10 cellular contexts compared by ENCODE assay signal in the genomic region with DNA sequence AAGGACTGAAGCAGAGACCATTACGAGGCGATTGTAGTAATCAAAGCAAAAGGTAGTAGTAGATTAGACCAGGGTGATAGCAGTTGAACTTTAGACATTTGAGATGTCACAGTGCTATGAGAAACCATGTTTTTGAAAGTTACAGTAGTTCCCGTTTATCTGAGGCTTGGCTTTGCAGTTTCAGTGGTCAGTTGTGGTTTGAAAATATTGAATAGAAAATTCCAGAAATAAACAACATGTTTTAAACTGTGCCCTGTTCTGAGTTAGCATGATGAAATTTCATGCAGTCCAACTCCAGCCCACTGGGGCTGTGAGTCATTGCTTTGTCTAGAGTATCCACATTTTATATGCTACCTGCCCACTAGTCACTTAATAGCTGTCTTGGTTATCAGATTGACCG. TPM values are rescaled to one million over a fixed set of nuclear protein-coding genes. Genes with fewer than 3 reads are reported as not detected.
DNase-seq lines count a peak whose midpoint lies in the region; ATAC-seq, FAIRE-seq and TF ChIP-seq lines count a peak whose summit lies in the region.
"Had no signal": no experiment of that assay in that cellular context is flagged by ENCODE, and none has a peak within 500 bp of the region (broad histone marks: within the 10 kb centered on the region; RNA-seq: fewer than 3 reads in every experiment).

No MANE protein-coding gene starts in this region.

- peaks cover 7% of the 10 kb centered on the region for H3K79me2 ChIP-seq in endothelial cell of umbilical vein (ENCODE audit: control insufficient read depth, insufficient read depth, low read length)

- no peak overlapping the region for H3K9ac ChIP-seq in endothelial cell of umbilical vein (replicated peaks; ENCODE audit: extremely low read depth, insufficient read depth, low read length)

- peaks cover 2 to 25% of the 10 kb centered on the region in 2 experiments for H3K36me3 ChIP-seq in endothelial cell of umbilical vein (ENCODE audit: control insufficient read depth in 2 of 2, extremely low read depth in 1 of 2, insufficient read depth in 2 of 2, low read length in 2 of 2)
- H3K36me3 ChIP-seq in pancreas, result peaks cover 0 to 32% (median 7%) of the 10 kb centered on the region in 3 donors
- H3K36me3 ChIP-seq in spleen, result peaks cover 0 to 100% (median 54%) of the 10 kb centered on the region in 6 donors

- H3K27me3 ChIP-seq in endothelial cell of umbilical vein (ENCODE audit: control insufficient read depth in 2 of 2, insufficient read depth in 2 of 2, low read length in 2 of 2) (no peaks in the 10 kb centered on the region), pancreas (no peaks in the 10 kb centered on the region), spleen (replicated peaks in 1 of 7) (no peaks in the 10 kb centered on the region)

- POLR2A ChIA-PET in endothelial cell of umbilical vein (lab: Charles Lee), result no interaction called here

- ATAC-seq in pancreas (peak in 3 of 4 donors; percentile 38 to 52 (median 50)), HG02981 (IDR thresholded peaks at IDR 0.05; ENCODE audit: unreplicated experiment) (no peak)

- intact Hi-C loops in endothelial cell of umbilical vein (cut with micrococcal nuclease), result loop anchor here (10.0 kb wide), 1 partner anchor 136 kb away; no protein-coding TSS in a partner anchor
- intact Hi-C loops in pancreas (cut with DNase I), result no loop called here
- intact Hi-C loops in spleen (cut with DNase I; ENCODE audit: low total_unique reads), result no loop called here

- 52 to 58% methylated on average over 4 of the region's 4 CpGs for WGBS in pancreas, 2 donors
- 79 to 94% (median 87%) methylated on average over 4 of the region's 4 CpGs for WGBS in spleen, 5 donors

- H3K9me1 ChIP-seq in endothelial cell of umbilical vein (replicated peaks; ENCODE audit: control insufficient read depth, extremely low read depth, insufficient read depth, low read length), result peaks cover 3% of the 10 kb centered on the region

- FAIRE-seq in endothelial cell of umbilical vein (lab: Jason Lieb, UNC), result no peak
- FAIRE-seq in pancreas (lab: Jason Lieb, UNC), result no peak
- FAIRE-seq: endometrium had no signal

- H3K4me2 ChIP-seq in endothelial cell of umbilical vein (ENCODE audit: insufficient read depth, low read length), result no peak overlapping the region

- BruUV-seq in endothelial cell of umbilical vein (replicated peaks; lab: Mats Ljungman, UMichigan), result no TSS peak

- H4K20me1 ChIP-seq in endothelial cell of umbilical vein (replicated peaks; ENCODE audit: control insufficient read depth, extremely low read depth, insufficient read depth, low read length), result peaks cover 3% of the 10 kb centered on the region

- dilution Hi-C loops in endothelial cell of umbilical vein (cut with MboI; ENCODE audit: extremely low pct_ligation_motif_present, low sequenced_read_pairs), result no loop called here

- CTCF ChIA-PET in endothelial cell of umbilical vein (lab: Charles Lee), result no interaction called here

- TF ChIP-seq POLR2A in endothelial cell of umbilical vein (IDR thresholded peaks at IDR 0.05; ENCODE audit: low read depth, low read length), result no peak
- no peak for TF ChIP-seq POLR2A in spleen (IDR thresholded peaks at IDR 0.05)

- H3K9me3 ChIP-seq in endothelial cell of umbilical vein (replicated peaks; ENCODE audit: control insufficient read depth, insufficient read depth, low read length) (no peaks in the 10 kb centered on the region), pancreas (no peaks in the 10 kb centered on the region), spleen (no peaks in the 10 kb centered on the region)

- DNase-seq in GM04503 (ENCODE audit: low read depth) (peak; percentile 28), MV-4-11 (lab: John Stamatoyannopoulos, UW) (peak; percentile 79), endothelial cell of umbilical vein (ENCODE audit: low read depth, low spot score) (no peak), pancreas (no peak), hypothalamus (lab: John Stamatoyannopoulos, UW) (no peak), spleen (no peak)
- no peak for DNase-seq in activated naive CD4-positive, alpha-beta T cell (lab: John Stamatoyannopoulos, UW)
- DNase-seq: Karpas-422 had no signal

- no peak overlapping the region for H3K27ac ChIP-seq in endothelial cell of umbilical vein (ENCODE audit: insufficient read depth, low read depth, low read length)
- H3K27ac ChIP-seq in pancreas, result no peak overlapping the region
- H3K27ac ChIP-seq in spleen, result no peak overlapping the region

- H3K4me1 ChIP-seq in endothelial cell of umbilical vein (ENCODE audit: control insufficient read depth, extremely low read depth, insufficient read depth, low read length) (no peaks in the 10 kb centered on the region), pancreas (no peaks in the 10 kb centered on the region), spleen (no peaks in the 10 kb centered on the region)

- no peak overlapping the region for H3K4me3 ChIP-seq in endothelial cell of umbilical vein (replicated peaks in 1 of 3; ENCODE audit: insufficient read depth in 1 of 3, low read depth in 1 of 3, low read length in 3 of 3)
- H3K4me3 ChIP-seq in pancreas, result no peak overlapping the region
- no peak overlapping the region for H3K4me3 ChIP-seq in spleen

- H2AFZ ChIP-seq in endothelial cell of umbilical vein (ENCODE audit: low read depth, low read length), result no peak overlapping the region

- TF ChIP-seq CTCF in endothelial cell of umbilical vein (IDR thresholded peaks at IDR 0.05; ENCODE audit: extremely low read depth in 1 of 2, insufficient read depth in 1 of 2, low read depth in 1 of 2, low read length in 2 of 2), result no peak
- TF ChIP-seq CTCF in pancreas (IDR thresholded peaks at IDR 0.05), result no peak
- TF ChIP-seq CTCF in spleen (IDR thresholded peaks at IDR 0.05 in 8 of 11, conservative IDR thresholded peaks at IDR 0.05 in 3 of 11), result no peak

TF ChIP-seq in endothelial cell of umbilical vein, 7 proteins besides CTCF, POLR2A, EP300 and RAD21:
- no peak for TF ChIP-seq EZH2 (IDR thresholded peaks at IDR 0.05; ENCODE audit: borderline replicate concordance, low read depth, low read length, severe bottlenecking)
- peak; percentile 13 for TF ChIP-seq JUN (IDR thresholded peaks at IDR 0.05; ENCODE audit: borderline replicate concordance, insufficient read depth, insufficient read length, low read depth)
- no peak for TF ChIP-seq GATA2 (IDR thresholded peaks at IDR 0.05; ENCODE audit: insufficient read depth, insufficient read length, low read depth, low read length)

RNA-seq across cellular contexts. Expression of gene ZNF638, which starts 47.5 kb away (rescaled TPM):
- total RNA-seq in endothelial cell of umbilical vein (109 and 111 TPM in 2 replicates), pancreas (10 to 100 TPM; 35.4 to 73.4 (median 51.6) TPM), spleen (100 to 1,000 TPM; 128 to 310 (median 174) TPM)
- polyA plus RNA-seq in endothelial cell of umbilical vein (27.6 and 36.4 TPM in 2 replicates), pancreas (100 to 1,000 TPM; 103 to 117 TPM), spleen (100 to 1,000 TPM in 2 of 3 donors, 10 to 100 TPM in 1; 80.7 to 145 (median 114) TPM)
- 43.8 and 50.4 TPM in 2 replicates for polyA plus RNA-seq in endothelial cell of umbilical vein (2011; cell fraction: cytosol; rRNA removed)
- polyA plus RNA-seq in endothelial cell of umbilical vein (2011; cell fraction: nucleus; rRNA removed), result 223 and 239 TPM in 2 replicates
- polyA plus RNA-seq in endothelial cell of umbilical vein (2012), result 65.0 and 85.7 TPM in 2 replicates
- 161 and 188 TPM in 2 replicates for polyA minus RNA-seq in endothelial cell of umbilical vein
- polyA minus RNA-seq in endothelial cell of umbilical vein (2011; cell fraction: cytosol; rRNA and poly(A)+ RNA removed), result 70.2 TPM
- 324 and 469 TPM in 2 replicates for polyA minus RNA-seq in endothelial cell of umbilical vein (2011; cell fraction: nucleus; rRNA and poly(A)+ RNA removed)

Comparison
In these comparisons a context has a peak if more than half of its experiments do, and no peak if none do; other contexts are left out.
1. DNase-seq: peak in GM04503 (single experiment) and MV-4-11 (single experiment); none in endothelial cell of umbilical vein (single experiment), pancreas (0 of 6), hypothalamus (0 of 51), spleen (single experiment) and activated naive CD4-positive, alpha-beta T cell (0 of 4).